10 cellular contexts compared by ENCODE assay signal in genomic region chr22:27651486-27651885, GRCh38.
"Had no signal": no experiment of that assay in that cellular context is flagged by ENCODE, and none has a peak within 500 bp of the region (broad histone marks: within the 10 kb centered on the region; RNA-seq: fewer than 3 reads in every experiment).

No MANE protein-coding gene starts in this region.

- DNase-seq: activated CD4-positive, alpha-beta memory T cell treated with anti-CD3 and anti-CD28 coated beads for 36 hours; activated effector memory CD4-positive, alpha-beta T cell treated with anti-CD3 and anti-CD28 coated beads, Interleukin-2, amount 50 U/mL, for 16 hours; activated T-cell treated with anti-CD3 and anti-CD28 coated beads, Interleukin-2, amount 50 U/mL, for 4 hours; hypothalamus; T-cell; T1000 had no signal

- H3K4me1 ChIP-seq: breast epithelium had no signal

- H3K27ac ChIP-seq: breast epithelium had no signal

- H3K36me3 ChIP-seq: breast epithelium had no signal

- ATAC-seq: activated T-cell treated with anti-CD3 and anti-CD28 coated beads, Interleukin-2, amount 50 U/mL, for 4 hours; natural killer cell treated with Interleukin-12 subunit alpha and Interleukin-12 subunit beta and Interleukin-15 and Interleukin-18, amount 100 ng/mL, for 72 hours; stimulated activated effector memory CD8-positive, alpha-beta T cell treated with anti-CD3 and anti-CD28 coated beads, Interleukin-12 subunit alpha, Interleukin-12 subunit beta, amount 100 ng/mL, for 72 hours; T-cell had no signal

- H3K4me3 ChIP-seq: breast epithelium, skin epidermis had no signal

- H3K27me3 ChIP-seq: breast epithelium had no signal
